In genomic region chr16:67277294-67277998, GRCh38 we compare ENCODE assay signal across 8 cellular contexts. TPM values are rescaled to one million over a fixed set of nuclear protein-coding genes. Genes with fewer than 3 reads are reported as not detected.
DNase-seq lines count a peak whose midpoint lies in the region; TF ChIP-seq lines count a peak whose summit lies in the region.

No MANE protein-coding gene starts in this region.

- H3K27ac Mint-ChIP-seq in CD14-positive monocyte: peak overlapping the region in 1 of 7 donors; percentile 37

- H3K27ac ChIP-seq in BLaER1 treated with 17β-estradiol and CSF1 and Interleukin-3, amounts not matched to agents 10 nM and 100 nM: peak overlapping the region in 7 of 11 experiments; percentile 2 to 77 (median 44); a peak in 7 of 22 replicates
- H3K27ac ChIP-seq in breast epithelium: peak overlapping the region; percentile 89 to 91

- H3K9me3 ChIP-seq in BLaER1 treated with 17β-estradiol and CSF1 and Interleukin-3, amounts not matched to agents 10 nM and 100 nM (replicated peaks in 1 of 11): no peaks in the 10 kb centered on the region
- H3K9me3 ChIP-seq in breast epithelium: no peaks in the 10 kb centered on the region

- H3K4me3 ChIP-seq in BLaER1 treated with 17β-estradiol and CSF1 and Interleukin-3, amounts not matched to agents 10 nM and 100 nM: peak overlapping the region in 2 of 10 experiments; percentile 61 to 63; a peak in 3 of 20 replicates
- peak overlapping the region in 2 of 3 donors; percentile 76 for H3K4me3 ChIP-seq in breast epithelium

- no peak for TF ChIP-seq CTCF in breast epithelium (IDR thresholded peaks at IDR 0.05)
- no peak for TF ChIP-seq CTCF in CD14-positive monocyte (IDR thresholded peaks at IDR 0.05)

- H3K4me1 ChIP-seq in BLaER1 treated with 17β-estradiol and CSF1 and Interleukin-3, amounts not matched to agents 10 nM and 100 nM: peaks cover 16 to 33% (median 24%) of the 10 kb centered on the region in 10 experiments
- peaks cover 7 to 8% of the 10 kb centered on the region in 2 donors for H3K4me1 ChIP-seq in breast epithelium

- H3K36me3 ChIP-seq in BLaER1 treated with 17β-estradiol and CSF1 and Interleukin-3, amounts not matched to agents 10 nM and 100 nM: peaks cover 0 to 20% (median 4%) of the 10 kb centered on the region in 11 experiments; a peak in 7 of 22 replicates
- H3K36me3 ChIP-seq in breast epithelium: no peaks in the 10 kb centered on the region

- DNase-seq in M059J (ENCODE audit: low read depth) (peak; percentile 99), breast epithelium (ENCODE audit: low spot score in 2 of 2) (peak; percentile 68 to 81), myocyte (ENCODE audit: low read depth) (peak; percentile 99), NCI-H1048 (lab: John Stamatoyannopoulos, UW) (no peak), NCI-H1436 treated with DMSO at 0.1 percent for 48 hours (lab: John Stamatoyannopoulos, UW) (no peak), CD14-positive monocyte (ENCODE audit: low spot score) (no peak), NCI-H345 (lab: John Stamatoyannopoulos, UW) (no peak)

- H3K36me3 Mint-ChIP-seq in CD14-positive monocyte: peaks cover 15 to 16% of the 10 kb centered on the region in 2 donors

- intact Hi-C loops in breast epithelium (cut with DNase I; ENCODE audit: low total_unique reads): no loop called here
- intact Hi-C loops in CD14-positive monocyte (cut with micrococcal nuclease): loop anchor here in 1 of 2 donors (5.0 kb wide), 1 partner anchor 120 kb away; no protein-coding TSS in a partner anchor

- no peak for TF ChIP-seq POLR2A in breast epithelium (IDR thresholded peaks at IDR 0.05)

- H3K4me1 Mint-ChIP-seq in CD14-positive monocyte: peaks cover 14% of the 10 kb centered on the region

- peaks cover 0 to 1% (median 0%) of the 10 kb centered on the region in 3 donors for H3K27me3 Mint-ChIP-seq in CD14-positive monocyte (ENCODE audit: low read depth in 3 of 3)

- H3K4me2 ChIP-seq in BLaER1 treated with 17β-estradiol and CSF1 and Interleukin-3, amounts not matched to agents 10 nM and 100 nM: peak overlapping the region; percentile 86 to 99 (median 97)

- H3K4me3 Mint-ChIP-seq in CD14-positive monocyte: peak overlapping the region in 1 of 2 donors; percentile 16

- H3K27me3 ChIP-seq in BLaER1 treated with 17β-estradiol and CSF1 and Interleukin-3, amounts not matched to agents 10 nM and 100 nM: peaks cover 0 to 5% (median 0%) of the 10 kb centered on the region in 11 experiments; a peak in 1 of 22 replicates
- H3K27me3 ChIP-seq in breast epithelium: no peaks in the 10 kb centered on the region

- peak overlapping the region; percentile 0 to 83 (median 76); a peak in 15 of 22 replicates for H3K9ac ChIP-seq in BLaER1 treated with 17β-estradiol and CSF1 and Interleukin-3, amounts not matched to agents 10 nM and 100 nM

- H3K9me3 Mint-ChIP-seq in CD14-positive monocyte: no peaks in the 10 kb centered on the region

- H4K20me1 ChIP-seq in BLaER1 treated with 17β-estradiol and CSF1 and Interleukin-3, amounts not matched to agents 10 nM and 100 nM: peaks cover 0 to 10% (median 0%) of the 10 kb centered on the region in 11 experiments; a peak in 1 of 22 replicates

RNA-seq across cellular contexts. Expression of gene PLEKHG4, which starts 1.9 kb away (rescaled TPM):
- total RNA-seq in M059J (2014; rRNA removed; shearing (Covaris generic)): 2.2 and 2.5 TPM in 2 replicates
- total RNA-seq in breast epithelium (10 to 100 TPM; 15.0 to 26.2 (median 19.8) TPM), myocyte (0.32 and 0.42 TPM in 2 replicates)
- polyA plus RNA-seq in myocyte (2012): 0.06 TPM
- polyA plus RNA-seq in CD14-positive monocyte: 1 to 10 TPM in 1 of 2 donors, under 1 TPM in 1; 0.79 to 3.2 TPM

RNA-seq across cellular contexts. Expression of gene SLC9A5, which starts 28.7 kb away (rescaled TPM):
- total RNA-seq in M059J (2014; rRNA removed; shearing (Covaris generic)): 0.62 and 1.3 TPM in 2 replicates
- total RNA-seq in breast epithelium (1 to 10 TPM in 2 of 3 donors, under 1 TPM in 1; 0.96 to 2.3 (median 1.3) TPM), myocyte (0.94 and 1.2 TPM in 2 replicates)
- polyA plus RNA-seq in myocyte (2012): 0.73 TPM
- polyA plus RNA-seq in CD14-positive monocyte: not detected

RNA-seq across cellular contexts. Expression of gene FHOD1, which starts 30.2 kb away (rescaled TPM):
- total RNA-seq in M059J (2014; rRNA removed; shearing (Covaris generic)): 11.8 and 26.0 TPM in 2 replicates
- total RNA-seq in breast epithelium (10 to 100 TPM; 19.3 to 25.9 (median 22.6) TPM), myocyte (9.6 and 28.5 TPM in 2 replicates)
- 16.9 TPM for polyA plus RNA-seq in myocyte (2012)
- polyA plus RNA-seq in CD14-positive monocyte: 1 to 10 TPM; 5.1 to 5.5 TPM

RNA-seq across cellular contexts. Expression of gene KCTD19, which starts 49.1 kb away (rescaled TPM):
- 0.84 and 1.6 TPM in 2 replicates for total RNA-seq in M059J (2014; rRNA removed; shearing (Covaris generic))
- total RNA-seq in breast epithelium (1 to 10 TPM in 1 of 3 donors, not detected in 2; 1.0 TPM), myocyte (not detected in 2 replicates)
- polyA plus RNA-seq in myocyte (2012): not detected
- polyA plus RNA-seq in CD14-positive monocyte: not detected

RNA-seq across cellular contexts. Expression of gene LRRC36, which starts 49.2 kb away (rescaled TPM):
- 0.34 and 0.99 TPM in 2 replicates for total RNA-seq in M059J (2014; rRNA removed; shearing (Covaris generic))
- total RNA-seq in breast epithelium (1 to 10 TPM in 1 of 3 donors, under 1 TPM in 2; 0.16 to 3.3 (median 0.59) TPM), myocyte (not detected in 2 replicates)
- not detected for polyA plus RNA-seq in myocyte (2012)
- 1 to 10 TPM; 1.8 to 3.2 TPM for polyA plus RNA-seq in CD14-positive monocyte

Comparison
In these comparisons a context has a peak if more than half of its experiments do, and no peak if none do; other contexts are left out.
1. DNase-seq: peak in M059J (single experiment), breast epithelium (2 of 2) and myocyte (single experiment); none in NCI-H1048 (single experiment), NCI-H1436 treated with DMSO at 0.1 percent for 48 hours (single experiment), CD14-positive monocyte (single experiment) and NCI-H345 (single experiment).